10 cellular contexts compared by ENCODE assay signal in the genomic region with DNA sequence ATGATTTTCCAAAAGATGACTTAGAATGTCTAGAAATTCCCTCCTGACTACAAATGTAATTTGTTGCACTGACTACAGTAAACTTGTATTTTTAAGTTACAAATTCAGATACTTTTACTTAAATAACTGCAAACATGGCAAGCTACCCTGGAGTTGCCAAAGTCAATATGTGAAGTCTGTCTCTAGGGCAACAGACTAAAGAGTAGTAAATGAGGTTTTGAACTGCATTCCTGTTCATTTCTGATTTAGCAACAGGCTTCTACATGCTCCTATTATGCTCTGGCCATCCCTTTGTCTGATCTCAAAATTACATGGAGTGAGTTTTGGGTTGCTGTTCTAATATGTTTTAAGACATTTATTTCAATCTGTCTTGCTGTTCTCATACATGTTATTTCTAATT. TPM values are rescaled to one million over a fixed set of nuclear protein-coding genes. Genes with fewer than 3 reads are reported as not detected.
DNase-seq lines count a peak whose midpoint lies in the region; ATAC-seq and TF ChIP-seq lines count a peak whose summit lies in the region.
"Had no signal": no experiment of that assay in that cellular context is flagged by ENCODE, and none has a peak within 500 bp of the region (broad histone marks: within the 10 kb centered on the region; RNA-seq: fewer than 3 reads in every experiment).

No MANE protein-coding gene starts in this region.

- ATAC-seq in mucosa of descending colon, result peak; percentile 66
- ATAC-seq: activated naive CD8-positive, alpha-beta T cell treated with anti-CD3 and anti-CD28 coated beads, Interleukin-2, amount 50 U/mL, for 24 hours had no signal

- H3K9me3 ChIP-seq in mucosa of descending colon, result no peaks in the 10 kb centered on the region

- peaks cover 10% of the 10 kb centered on the region for H3K4me1 ChIP-seq in mucosa of descending colon (ENCODE audit: low read depth)

- no peaks in the 10 kb centered on the region for H3K36me3 ChIP-seq in mucosa of descending colon (ENCODE audit: low read depth)

- no peak for TF ChIP-seq CTCF in mucosa of descending colon (IDR thresholded peaks at IDR 0.05)

- H3K4me3 ChIP-seq in mucosa of descending colon, result no peak overlapping the region

- intact Hi-C loops in mucosa of descending colon (cut with DNase I, micrococcal nuclease), result no loop called here

- H3K27ac ChIP-seq in epithelial cell of prostate, result peak overlapping the region; percentile 34

- DNase-seq in AG20443 (ENCODE audit: low spot score) (peak; percentile 51), RPMI7951 (ENCODE audit: low read depth) (peak; percentile 39), epithelial cell of prostate (ENCODE audit: low read depth, low spot score) (peak; percentile 33), mucosa of descending colon (no peak), NCI-H2196 (lab: John Stamatoyannopoulos, UW; ENCODE audit: unreplicated experiment) (no peak), C1 segment of cervical spinal cord (lab: John Stamatoyannopoulos, UW) (no peak), SW480 (ENCODE audit: low spot score) (no peak)
- DNase-seq in effector CD8-positive, alpha-beta T cell (lab: John Stamatoyannopoulos, UW), result no peak
- DNase-seq: activated naive CD8-positive, alpha-beta T cell treated with anti-CD3 and anti-CD28 coated beads, Interleukin-2, amount 50 U/mL, for 24 hours; CD8-positive, alpha-beta memory T cell had no signal

RNA-seq across cellular contexts. Expression of a gene that starts 26.9 kb away (rescaled TPM):
- total RNA-seq in RPMI7951 (2014; rRNA removed; shearing (Covaris generic)), result 6.3 and 9.4 TPM in 2 replicates
- 10 to 100 TPM; 45.3 to 82.3 (median 65.5) TPM for total RNA-seq in mucosa of descending colon

Comparison
In these comparisons a context has a peak if more than half of its experiments do, and no peak if none do; other contexts are left out.
1. DNase-seq: peak in AG20443 (single experiment), RPMI7951 (single experiment) and epithelial cell of prostate (single experiment); none in mucosa of descending colon (0 of 3), NCI-H2196 (single experiment), effector CD8-positive, alpha-beta T cell (single experiment), C1 segment of cervical spinal cord (0 of 14) and SW480 (single experiment).